In genomic region chr16:84500531-84500930, GRCh38 we compare ENCODE assay signal across 15 cellular contexts.
"Had no signal": no experiment of that assay in that cellular context is flagged by ENCODE, and none has a peak within 500 bp of the region (broad histone marks: within the 10 kb centered on the region; RNA-seq: fewer than 3 reads in every experiment).

No MANE protein-coding gene starts in this region.

- ATAC-seq: activated T-cell treated with anti-CD3 and anti-CD28 coated beads, Interleukin-2, amount 50 U/mL, for 72 hours; gastroesophageal sphincter; heart right ventricle; right lobe of liver; stimulated activated memory B cell treated with anti-CD40 and anti-IgM and Interleukin-4, amounts not matched to agents 10 μg/mL and 1 μg/mL and 100 μg/mL, for 72 hours had no signal

- H3K9me3 ChIP-seq: gastroesophageal sphincter, heart right ventricle, prostate gland, right lobe of liver, tibial artery, vagina had no signal

- H3K27me3 ChIP-seq: brain microvascular endothelial cell, gastroesophageal sphincter, heart right ventricle, right lobe of liver, tibial artery, vagina had no signal

- H3K36me3 ChIP-seq: prostate gland, right lobe of liver had no signal

- DNase-seq: activated CD4-positive, alpha-beta T cell treated with anti-CD3 and anti-CD28 coated beads, Interleukin-2, amount 10 ng/mL, durations not matched to agents 7 days and 5 days; activated CD4-positive, CD25-positive, alpha-beta regulatory T cell; activated CD8-positive, alpha-beta memory T cell treated with anti-CD3 and anti-CD28 coated beads, Interleukin-2, amount 50 U/mL, for 48 hours; activated T-cell treated with anti-CD3 and anti-CD28 coated beads, Interleukin-2, amount 50 U/mL, for 72 hours; effector memory CD4-positive, alpha-beta T cell; heart right ventricle; nephron progenitor cell; stimulated activated CD4-positive, alpha-beta T cell treated with anti-CD3 and anti-CD28 coated beads, Interleukin-12 subunit alpha, Interleukin-12 subunit beta, amount 100 ng/mL, for 4 hours had no signal

- H3K4me1 ChIP-seq: right lobe of liver had no signal

- H3K27ac ChIP-seq: brain microvascular endothelial cell, gastroesophageal sphincter, heart right ventricle, prostate gland, right lobe of liver, tibial artery, vagina had no signal

- H3K4me3 ChIP-seq: gastroesophageal sphincter, heart right ventricle, prostate gland, right lobe of liver, tibial artery, vagina had no signal
